In the genomic region with DNA sequence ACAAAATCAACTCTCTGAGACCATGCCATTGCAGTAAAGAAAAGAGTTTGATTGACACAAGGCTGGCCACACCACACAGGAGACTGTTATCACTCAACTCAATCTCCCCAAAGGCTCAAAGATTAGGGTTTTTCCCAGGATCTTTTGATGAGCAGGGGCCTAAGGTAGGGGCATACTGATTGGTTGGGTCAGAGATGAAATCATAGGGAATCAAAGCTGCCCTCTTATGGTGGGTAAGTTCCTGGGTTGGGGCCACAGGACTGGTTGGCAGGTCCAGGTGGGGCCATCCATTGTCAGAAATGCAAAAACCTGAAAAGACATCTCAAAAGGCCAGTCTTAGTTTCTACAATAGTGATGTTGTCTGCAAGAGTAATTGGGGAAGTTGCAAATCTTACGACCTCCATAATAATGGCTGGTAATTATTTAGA, we compare ENCODE assay signal across 19 cellular contexts.
A peak's percentile ranks its signal among the peaks of the same experiment; 100 is the strongest.
DNase-seq lines count a peak whose midpoint lies in the region; ATAC-seq, FAIRE-seq and TF ChIP-seq lines count a peak whose summit lies in the region.
"Had no signal": no experiment of that assay in that cellular context is flagged by ENCODE, and none has a peak within 500 bp of the region (broad histone marks: within the 10 kb centered on the region; RNA-seq: fewer than 3 reads in every experiment).

No MANE protein-coding gene starts in this region.

- H3F3A ChIP-seq in GM23338 (replicated peaks; ENCODE audit: low read depth): peaks cover 17% of the 10 kb centered on the region

- DNase-seq in Caco-2 (no peak), GM23338 (ENCODE audit: low spot score) (peak; percentile 59), GM12878 (ENCODE audit: low read depth, low spot score) (no peak), mesenchymal stem cell (no peak), mucosa of gallbladder (ENCODE audit: low spot score) (no peak), KG1 (lab: John Stamatoyannopoulos, UW) (no peak)
- DNase-seq: DMS153; EL; GOT3; NCI-H1048; NCI-H2227 treated with DMSO at 0.1 percent for 48 hours; NCI-H526; NK-92 treated with Interleukin-12 subunit alpha and Interleukin-12 subunit beta, amount 100 ng/mL, for 24 hours had no signal

- H3K36me3 ChIP-seq in Caco-2 (ENCODE audit: control insufficient read depth, insufficient read depth, low read length) (no peaks in the 10 kb centered on the region; the same call in 1 of the 2 replicates), GM23338 (ENCODE audit: insufficient read depth) (peaks cover 6% of the 10 kb centered on the region), GM12878 (ENCODE audit: control insufficient read depth in 2 of 2, insufficient read depth in 2 of 2, low read length in 1 of 2) (no peaks in the 10 kb centered on the region), mesenchymal stem cell (ENCODE audit: control insufficient read depth in 1 of 2, insufficient read depth in 2 of 2, low read depth in 1 of 2, low read length in 2 of 2) (no peaks in the 10 kb centered on the region)
- H3K36me3 ChIP-seq: SJSA1 had no signal

- no peak for TF ChIP-seq RAD21 in GM12878 (IDR thresholded peaks at IDR 0.05; ENCODE audit: insufficient read depth, low read depth, low read length)

- peaks cover 42% of the 10 kb centered on the region for H3K9me3 Mint-ChIP-seq in Caco-2 (ENCODE audit: unreplicated experiment)
- peaks cover 51% of the 10 kb centered on the region for H3K9me3 Mint-ChIP-seq in GM23338

- H4K8ac ChIP-seq in mesenchymal stem cell (ENCODE audit: low read length): no peak overlapping the region

- H3K27ac ChIP-seq in GM23338 (ENCODE audit: low read depth) (peak overlapping the region; percentile 99), GM12878 (ENCODE audit: control insufficient read depth, insufficient read depth) (no peak overlapping the region), mesenchymal stem cell (ENCODE audit: low read length, poor library complexity, severe bottlenecking) (no peak overlapping the region)
- H3K27ac ChIP-seq: BLaER1 treated with 17β-estradiol and CSF1 and Interleukin-3, amounts not matched to agents 10 nM and 100 nM; RWPE1; SJSA1 had no signal

- CTCF ChIA-PET in Caco-2 (lab: Charles Lee) (no interaction called here), GM12878 (lab: Yijun Ruan, JAX) (interaction anchor here (2.3 kb wide), 1 partner anchor 571 kb away, joined by 14 read pairs; no protein-coding TSS in a partner anchor)

- POLR2A ChIA-PET in Caco-2 (lab: Charles Lee) (no interaction called here), GM12878 (lab: Charles Lee) (no interaction called here)

- H3K27ac Mint-ChIP-seq in Caco-2 (ENCODE audit: unreplicated experiment) (peak overlapping the region; percentile 85), GM23338 (peak overlapping the region; percentile 98)

- H3K4me1 ChIP-seq in Caco-2 (peaks cover 48% of the 10 kb centered on the region), GM23338 (ENCODE audit: insufficient read depth) (peaks cover 28% of the 10 kb centered on the region), GM12878 (ENCODE audit: control insufficient read depth, insufficient read depth, low read length) (peaks cover 15% of the 10 kb centered on the region), mesenchymal stem cell (ENCODE audit: control insufficient read depth, insufficient read depth, low read depth, low read length) (no peaks in the 10 kb centered on the region)

- no peak overlapping the region for H3K4me3 Mint-ChIP-seq in Caco-2 (ENCODE audit: unreplicated experiment)
- H3K4me3 Mint-ChIP-seq in GM23338: no peak overlapping the region

- H2BK120ac ChIP-seq in mesenchymal stem cell (ENCODE audit: low read depth, low read length): no peak overlapping the region

- TF ChIP-seq CTCF in Caco-2 (IDR thresholded peaks at IDR 0.05; ENCODE audit: insufficient read depth in 1 of 2, low read depth in 1 of 2, low read length in 1 of 2, severe bottlenecking in 1 of 2, unreplicated experiment in 1 of 2): no peak
- peak in 1 of 2 experiments; percentile 32; a peak in 2 of 4 replicates for TF ChIP-seq CTCF in GM23338 (conservative IDR thresholded peaks at IDR 0.05; ENCODE audit: low read depth in 2 of 2)
- TF ChIP-seq CTCF in GM12878 (IDR thresholded peaks at IDR 0.05 in 2 of 3, conservative IDR thresholded peaks at IDR 0.05 in 1 of 3; ENCODE audit: control insufficient read depth in 2 of 3, extremely low read depth in 1 of 3, insufficient read depth in 1 of 3, low read depth in 3 of 3, low read length in 3 of 3): no peak

- no peak overlapping the region for H2BK15ac ChIP-seq in mesenchymal stem cell (ENCODE audit: low read depth, poor library complexity, severe bottlenecking)

- WGBS in GM12878 (ENCODE audit: insufficient coverage, insufficient replicate concordance, low lambda C conversion rate, missing lambda C conversion rate): 94% methylated on average over 1 of the region's 1 CpG
- no CpG with 5 or more reads among the region's 1 CpG for WGBS in mesenchymal stem cell

- H3K4me1 Mint-ChIP-seq in Caco-2 (ENCODE audit: low read depth, unreplicated experiment): peaks cover 32% of the 10 kb centered on the region
- H3K4me1 Mint-ChIP-seq in GM23338: peaks cover 48% of the 10 kb centered on the region

- FAIRE-seq in GM12878 (lab: Jason Lieb, UNC): no peak
- FAIRE-seq: GM12892 had no signal

- H2BK12ac ChIP-seq in mesenchymal stem cell (ENCODE audit: low read length in 2 of 2): no peak overlapping the region

- intact Hi-C loops in Caco-2 (cut with micrococcal nuclease; ENCODE audit: unreplicated experiment) (loop anchor here (2.0 to 10.0 kb wide), 3 partner anchors 71 to 221 kb away; no protein-coding TSS in a partner anchor), GM12878 (cut with micrococcal nuclease; ENCODE audit: unreplicated experiment) (loop anchor here (10.0 kb wide), 1 partner anchor 377 kb away; no protein-coding TSS in a partner anchor)

- TF ChIP-seq POLR2A in GM12878 (IDR thresholded peaks at IDR 0.05; ENCODE audit: low read depth, low read length): no peak

- no TSS peak for BruUV-seq in Caco-2 (replicated peaks; lab: Mats Ljungman, UMichigan)
- no TSS peak for BruUV-seq in GM12878 (replicated peaks; lab: Mats Ljungman, UMichigan)

- H3K79me2 ChIP-seq in GM23338 (replicated peaks; ENCODE audit: insufficient read depth) (no peaks in the 10 kb centered on the region), GM12878 (ENCODE audit: control insufficient read depth, insufficient read depth, low read length) (no peaks in the 10 kb centered on the region)

- peaks cover under 1% of the 10 kb centered on the region; the same call in 1 of the 2 replicates for H3K9me2 ChIP-seq in GM23338 (ENCODE audit: insufficient read depth)

- H3K27me3 ChIP-seq in Caco-2 (replicated peaks; ENCODE audit: control insufficient read depth, insufficient read depth, low read length) (no peaks in the 10 kb centered on the region), GM23338 (ENCODE audit: insufficient read depth) (no peaks in the 10 kb centered on the region), GM12878 (replicated peaks in 1 of 2; ENCODE audit: control insufficient read depth in 2 of 2, insufficient read depth in 2 of 2, low read length in 1 of 2) (no peaks in the 10 kb centered on the region), mesenchymal stem cell (ENCODE audit: control insufficient read depth in 1 of 2, insufficient read depth in 1 of 2, low read length in 2 of 2) (no peaks in the 10 kb centered on the region)
- H3K27me3 ChIP-seq: BLaER1 treated with 17β-estradiol and CSF1 and Interleukin-3, amounts not matched to agents 10 nM and 100 nM; SJSA1 had no signal

- H3K18ac ChIP-seq in mesenchymal stem cell (ENCODE audit: low read depth in 1 of 2, low read length in 2 of 2): no peak overlapping the region

- peak overlapping the region; percentile 25 for H2AK5ac ChIP-seq in mesenchymal stem cell (ENCODE audit: low read length, severe bottlenecking)

- in situ Hi-C loops in GM12878 (cut with MboI): no loop called here

- H3K36me3 Mint-ChIP-seq in Caco-2 (ENCODE audit: insufficient read depth, unreplicated experiment) (peaks cover 29% of the 10 kb centered on the region), GM23338 (ENCODE audit: low read depth) (peaks cover 53% of the 10 kb centered on the region)

- no peak overlapping the region for H3K4ac ChIP-seq in mesenchymal stem cell (ENCODE audit: low read depth in 1 of 2, low read length in 2 of 2)

- no peak for TF ChIP-seq EP300 in GM12878 (IDR thresholded peaks at IDR 0.05; ENCODE audit: borderline replicate concordance in 1 of 2, control insufficient read depth in 1 of 2, low read depth in 2 of 2, low read length in 2 of 2)

- H3K4me3 ChIP-seq in Caco-2 (ENCODE audit: low read depth, low read length): no peak overlapping the region
- H3K4me3 ChIP-seq in GM23338: no peak overlapping the region
- H3K4me3 ChIP-seq in GM12878: no peak overlapping the region
- no peak overlapping the region for H3K4me3 ChIP-seq in mesenchymal stem cell (ENCODE audit: insufficient read depth in 1 of 2, low read depth in 1 of 2, low read length in 2 of 2)
- H3K4me3 ChIP-seq: BLaER1 treated with 17β-estradiol and CSF1 and Interleukin-3, amounts not matched to agents 10 nM and 100 nM; SJSA1 had no signal

- H3K27me3 Mint-ChIP-seq in Caco-2 (ENCODE audit: insufficient read depth, unreplicated experiment): no peaks in the 10 kb centered on the region
- peaks cover 13% of the 10 kb centered on the region for H3K27me3 Mint-ChIP-seq in GM23338 (ENCODE audit: insufficient read depth, low read depth, poor library complexity)

- H4K91ac ChIP-seq in mesenchymal stem cell (ENCODE audit: low read length): no peak overlapping the region

- no peak overlapping the region for H3K9ac ChIP-seq in GM12878 (ENCODE audit: control insufficient read depth, insufficient read depth, low read length)
- H3K9ac ChIP-seq in mesenchymal stem cell (ENCODE audit: low read length): no peak overlapping the region
- H3K9ac ChIP-seq: BLaER1 treated with 17β-estradiol and CSF1 and Interleukin-3, amounts not matched to agents 10 nM and 100 nM had no signal

- H3K14ac ChIP-seq in mesenchymal stem cell (ENCODE audit: low read length in 2 of 2): no peak overlapping the region

- SMC1A ChIA-PET in GM12878 (lab: Charles Lee; ENCODE audit: uncharacterized antibody, unreplicated experiment): no interaction called here

- H3K4me2 ChIP-seq in GM23338 (peak overlapping the region; percentile 5), GM12878 (ENCODE audit: control insufficient read depth, insufficient read depth) (no peak overlapping the region), mesenchymal stem cell (ENCODE audit: low read length, poor library complexity, severe bottlenecking) (no peak overlapping the region)
- H3K4me2 ChIP-seq: BLaER1 treated with 17β-estradiol and CSF1 and Interleukin-3, amounts not matched to agents 10 nM and 100 nM had no signal

- H3K23ac ChIP-seq in mesenchymal stem cell (ENCODE audit: low read length in 2 of 2): no peak overlapping the region

- no peak overlapping the region for H2BK5ac ChIP-seq in mesenchymal stem cell (ENCODE audit: low read depth, low read length, poor library complexity, severe bottlenecking)

- no peak overlapping the region for H2AFZ ChIP-seq in GM23338
- no peak overlapping the region for H2AFZ ChIP-seq in GM12878 (ENCODE audit: control insufficient read depth, low read depth, low read length)
- H2AFZ ChIP-seq in mesenchymal stem cell (ENCODE audit: low read depth, low read length): no peak overlapping the region

- ATAC-seq in GM23338: peak; percentile 12
- peak; percentile 13; the same call in 1 of the 3 replicates for ATAC-seq in GM12878
- no peak for ATAC-seq in GM21367 (IDR thresholded peaks at IDR 0.05; ENCODE audit: unreplicated experiment)
- ATAC-seq in HG03460 (IDR thresholded peaks at IDR 0.05; ENCODE audit: unreplicated experiment): no peak

- H4K20me1 ChIP-seq in GM23338 (replicated peaks; ENCODE audit: insufficient read depth): no peaks in the 10 kb centered on the region
- no peaks in the 10 kb centered on the region for H4K20me1 ChIP-seq in GM12878 (ENCODE audit: control insufficient read depth, insufficient read depth)
- H4K20me1 ChIP-seq: BLaER1 treated with 17β-estradiol and CSF1 and Interleukin-3, amounts not matched to agents 10 nM and 100 nM had no signal

- RAD21 ChIA-PET in GM12878 (lab: Charles Lee; ENCODE audit: unreplicated experiment): no interaction called here

- H3K79me1 ChIP-seq in mesenchymal stem cell (replicated peaks; ENCODE audit: low read length, poor library complexity, severe bottlenecking): no peaks in the 10 kb centered on the region

- peaks cover 76% of the 10 kb centered on the region for H3K9me3 ChIP-seq in Caco-2
- H3K9me3 ChIP-seq in GM12878 (replicated peaks; ENCODE audit: control insufficient read depth, insufficient read depth, low read length): peaks cover 11% of the 10 kb centered on the region
- H3K9me3 ChIP-seq in mesenchymal stem cell (ENCODE audit: control insufficient read depth, low read length): peaks cover 22% of the 10 kb centered on the region
- H3K9me3 ChIP-seq: SJSA1 had no signal

Comparison
In these comparisons a context has a peak if more than half of its experiments do, and no peak if none do; other contexts are left out.
1. ATAC-seq: peak in GM23338 (single experiment) and GM12878 (single experiment); none in GM21367 (single experiment) and HG03460 (single experiment).